In the genomic region with DNA sequence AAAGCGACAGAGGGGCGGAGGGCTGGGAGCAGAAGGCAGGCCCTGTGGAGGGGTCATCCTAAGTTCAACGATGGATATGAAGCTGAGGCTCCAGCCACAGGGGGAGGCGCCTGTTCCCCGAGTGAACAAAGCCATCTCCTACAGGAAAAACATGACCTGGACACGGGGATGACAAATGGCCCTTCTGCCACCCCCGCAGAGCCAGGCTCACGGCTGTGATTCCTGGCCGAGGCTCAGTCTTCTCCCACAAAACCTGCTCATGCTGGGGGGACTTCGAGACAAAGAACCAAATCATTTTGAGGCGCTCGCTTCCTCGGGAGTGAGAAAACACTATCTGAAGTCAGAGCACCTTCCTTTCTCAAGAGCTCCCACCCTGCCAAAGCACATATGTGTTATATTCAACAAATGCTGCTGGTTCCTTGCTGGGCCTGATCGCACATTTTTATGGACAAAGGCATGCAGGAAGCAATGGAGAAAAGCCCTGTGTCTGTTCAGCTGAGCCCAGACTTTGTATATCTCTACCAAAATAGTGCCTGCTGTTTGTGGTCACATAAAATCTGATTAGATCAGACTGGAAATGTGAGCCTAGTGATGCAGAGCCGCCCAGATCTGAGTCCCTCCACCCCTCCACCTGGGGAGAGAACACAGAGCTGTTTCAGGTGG, we compare ENCODE assay signal across 8 cellular contexts. TPM values are rescaled to one million over a fixed set of nuclear protein-coding genes. Genes with fewer than 3 reads are reported as not detected.
DNase-seq lines count a peak whose midpoint lies in the region; ATAC-seq and TF ChIP-seq lines count a peak whose summit lies in the region.

No MANE protein-coding gene starts in this region.

- H3K4me2 ChIP-seq in BLaER1 treated with 17β-estradiol and CSF1 and Interleukin-3, amounts not matched to agents 10 nM and 100 nM: peak overlapping the region in 9 of 11 experiments; percentile 15 to 71 (median 43); a peak in 17 of 22 replicates
- H3K4me2 ChIP-seq in PC-9: peak overlapping the region; percentile 82

- 0 out of 22 replicates have a peak overlapping the region, but pooled peaks of 1 of the 11 experiments have one; percentile 6 for H3K27ac ChIP-seq in BLaER1 treated with 17β-estradiol and CSF1 and Interleukin-3, amounts not matched to agents 10 nM and 100 nM
- H3K27ac ChIP-seq in PC-9 (peak overlapping the region; percentile 94), foreskin keratinocyte (peak overlapping the region; percentile 87), spleen (peak overlapping the region in 6 of 8 donors; percentile 40 to 81 (median 68))

- TF ChIP-seq CTCF in PC-9 (conservative IDR thresholded peaks at IDR 0.05) (no peak), foreskin keratinocyte (conservative IDR thresholded peaks at IDR 0.05) (no peak), spleen (IDR thresholded peaks at IDR 0.05 in 8 of 11, conservative IDR thresholded peaks at IDR 0.05 in 3 of 11) (no peak)

- no peaks in the 10 kb centered on the region for H3K79me2 ChIP-seq in PC-9 (ENCODE audit: low read depth)

- peaks cover 0 to 26% (median 22%) of the 10 kb centered on the region in 10 experiments; a peak in 15 of 20 replicates for H3K4me1 ChIP-seq in BLaER1 treated with 17β-estradiol and CSF1 and Interleukin-3, amounts not matched to agents 10 nM and 100 nM
- peaks cover 64% of the 10 kb centered on the region for H3K4me1 ChIP-seq in PC-9 (replicated peaks; ENCODE audit: insufficient read depth)
- peaks cover 36% of the 10 kb centered on the region for H3K4me1 ChIP-seq in foreskin keratinocyte
- peaks cover 8 to 65% (median 38%) of the 10 kb centered on the region in 6 donors for H3K4me1 ChIP-seq in spleen

- peaks cover 4 to 12% (median 7%) of the 10 kb centered on the region in 11 experiments for H3K27me3 ChIP-seq in BLaER1 treated with 17β-estradiol and CSF1 and Interleukin-3, amounts not matched to agents 10 nM and 100 nM
- H3K27me3 ChIP-seq in PC-9 (ENCODE audit: insufficient read depth, low read depth): no peaks in the 10 kb centered on the region
- H3K27me3 ChIP-seq in foreskin keratinocyte: no peaks in the 10 kb centered on the region
- peaks cover 0 to 29% (median 6%) of the 10 kb centered on the region in 7 donors for H3K27me3 ChIP-seq in spleen (replicated peaks in 1 of 7)

- no peak for TF ChIP-seq POLR2A in spleen (IDR thresholded peaks at IDR 0.05)

- peak; percentile 36 for ATAC-seq in HG02870 (IDR thresholded peaks at IDR 0.05; ENCODE audit: unreplicated experiment)
- peak; percentile 64 for ATAC-seq in foreskin keratinocyte
- ATAC-seq in HG02970 (IDR thresholded peaks at IDR 0.05; ENCODE audit: low FRiP score, unreplicated experiment): no peak
- no peak for ATAC-seq in HG03439 (IDR thresholded peaks at IDR 0.05; ENCODE audit: unreplicated experiment)

- H4K20me1 ChIP-seq in BLaER1 treated with 17β-estradiol and CSF1 and Interleukin-3, amounts not matched to agents 10 nM and 100 nM: no peaks in the 10 kb centered on the region
- H4K20me1 ChIP-seq in PC-9 (ENCODE audit: insufficient read depth): no peaks in the 10 kb centered on the region

- H3K9ac ChIP-seq in BLaER1 treated with 17β-estradiol and CSF1 and Interleukin-3, amounts not matched to agents 10 nM and 100 nM: 0 out of 22 replicates have a peak overlapping the region, but pooled peaks of 1 of the 11 experiments have one; percentile 26

- 52 to 74% (median 68%) methylated on average over 14 to 15 of the region's 15 CpGs for WGBS in spleen, 5 donors

- H3F3A ChIP-seq in PC-9 (ENCODE audit: insufficient read depth, low read depth): peaks cover 42% of the 10 kb centered on the region

- CTCF ChIA-PET in PC-9 (lab: Charles Lee): interaction anchor here (0.5 to 0.6 kb wide), 2 partner anchors 13 to 935 kb away, joined by 3 to 4 read pairs; no protein-coding TSS in a partner anchor

- intact Hi-C loops in PC-9 (cut with micrococcal nuclease; ENCODE audit: unreplicated experiment): loop anchor here (1.0 to 10.0 kb wide), 4 partner anchors 25 to 1101 kb away; partner anchors contain the start of gene RBP2
- intact Hi-C loops in spleen (cut with DNase I; ENCODE audit: low total_unique reads): no loop called here

- POLR2A ChIA-PET in PC-9 (lab: Charles Lee; ENCODE audit: unreplicated experiment): interaction anchor here (0.7 to 0.9 kb wide), 2 partner anchors 52 to 144 kb away, joined by 5 to 7 read pairs; no protein-coding TSS in a partner anchor

- no peaks in the 10 kb centered on the region for H3K9me3 ChIP-seq in BLaER1 treated with 17β-estradiol and CSF1 and Interleukin-3, amounts not matched to agents 10 nM and 100 nM (replicated peaks in 1 of 11)
- H3K9me3 ChIP-seq in PC-9 (ENCODE audit: insufficient read depth, low read depth) (no peaks in the 10 kb centered on the region), spleen (no peaks in the 10 kb centered on the region)

- H2AFZ ChIP-seq in PC-9: peak overlapping the region; percentile 69

- BruUV-seq in PC-9 (replicated peaks; lab: Mats Ljungman, UMichigan): no TSS peak

- H3K36me3 ChIP-seq in BLaER1 treated with 17β-estradiol and CSF1 and Interleukin-3, amounts not matched to agents 10 nM and 100 nM: no peaks in the 10 kb centered on the region
- H3K36me3 ChIP-seq in PC-9 (ENCODE audit: low read depth) (no peaks in the 10 kb centered on the region), spleen (no peaks in the 10 kb centered on the region)

- H3K9me2 ChIP-seq in PC-9 (ENCODE audit: insufficient read depth): no peaks in the 10 kb centered on the region

- DNase-seq in PC-9 (peak; percentile 67 to 87), foreskin keratinocyte (peak in 1 of 2 donors; percentile 84), spleen (no peak), activated gamma-delta T cell (lab: John Stamatoyannopoulos, UW) (no peak)

- no peak overlapping the region for H3K4me3 ChIP-seq in BLaER1 treated with 17β-estradiol and CSF1 and Interleukin-3, amounts not matched to agents 10 nM and 100 nM
- H3K4me3 ChIP-seq in PC-9: peak overlapping the region; percentile 30; the same call in 1 of the 2 replicates
- no peak overlapping the region for H3K4me3 ChIP-seq in spleen

RNA-seq across cellular contexts. Expression of gene RBP1, which starts 5.6 kb away (rescaled TPM):
- total RNA-seq in PC-9 (2021) (40.2 and 77.6 TPM in 2 replicates), foreskin keratinocyte (37.5 and 137 TPM in 2 replicates), spleen (10 to 100 TPM; 25.8 to 48.1 (median 34.0) TPM)
- polyA plus RNA-seq in foreskin keratinocyte (59.8 and 303 TPM in 2 replicates), spleen (10 to 100 TPM; 21.0 to 29.4 (median 21.6) TPM)

RNA-seq across cellular contexts. Expression of gene RBP2, which starts 57.6 kb away (rescaled TPM):
- total RNA-seq in PC-9 (2021): not detected in 2 replicates
- total RNA-seq in foreskin keratinocyte: not detected in 2 replicates
- polyA plus RNA-seq in foreskin keratinocyte: not detected in 2 replicates
- not detected for total RNA-seq in spleen
- polyA plus RNA-seq in spleen: 1 to 10 TPM in 1 of 3 donors, not detected in 2; 1.2 TPM

Comparison
In these comparisons a context has a peak if more than half of its experiments do, and no peak if none do; other contexts are left out.
1. ATAC-seq: peak in HG02870 (single experiment) and foreskin keratinocyte (single experiment); none in HG02970 (single experiment) and HG03439 (single experiment).
2. DNase-seq: peak in PC-9 (2 of 2); none in spleen (single experiment) and activated gamma-delta T cell (single experiment).